23 cellular contexts compared by ENCODE assay signal in genomic region chr4:1045193-1045594, GRCh38. TPM values are rescaled to one million over a fixed set of nuclear protein-coding genes. Genes with fewer than 3 reads are reported as not detected.
DNase-seq lines count a peak whose midpoint lies in the region; ATAC-seq and TF ChIP-seq lines count a peak whose summit lies in the region.
"Had no signal": no experiment of that assay in that cellular context is flagged by ENCODE, and none has a peak within 500 bp of the region (broad histone marks: within the 10 kb centered on the region; RNA-seq: fewer than 3 reads in every experiment).

No MANE protein-coding gene starts in this region.

- H3K36me3 ChIP-seq in SK-N-SH (replicated peaks in 1 of 2; ENCODE audit: control insufficient read depth in 1 of 2, insufficient read depth in 2 of 2, low read length in 1 of 2) (no peaks in the 10 kb centered on the region), lower lobe of right lung (no peaks in the 10 kb centered on the region), skeletal muscle satellite cell (ENCODE audit: insufficient read depth, low read length) (no peaks in the 10 kb centered on the region)
- H3K36me3 ChIP-seq: neutrophil, upper lobe of left lung had no signal

- H3K27me3 Mint-ChIP-seq in progenitor cell of endocrine pancreas = peaks cover 27% of the 10 kb centered on the region

- H3K9me3 ChIP-seq in SK-N-SH (no peaks in the 10 kb centered on the region), lower lobe of right lung (no peaks in the 10 kb centered on the region), skeletal muscle satellite cell (replicated peaks; ENCODE audit: low read length) (no peaks in the 10 kb centered on the region)
- H3K9me3 ChIP-seq: neutrophil, upper lobe of left lung had no signal

- H3K27ac ChIP-seq in SK-N-SH (ENCODE audit: low read depth in 2 of 2, low read length in 1 of 2) (no peak overlapping the region), lower lobe of right lung (no peak overlapping the region)
- H3K27ac ChIP-seq: C4-2B, neutrophil, upper lobe of left lung had no signal

- H3K9ac ChIP-seq in SK-N-SH (no peak overlapping the region), skeletal muscle satellite cell (ENCODE audit: low read depth, low read length) (no peak overlapping the region)

- no peak overlapping the region for H3K4me3 ChIP-seq in SK-N-SH (ENCODE audit: low read depth in 2 of 2, low read length in 1 of 2)
- H3K4me3 ChIP-seq in lower lobe of right lung = no peak overlapping the region
- H3K4me3 ChIP-seq in skeletal muscle satellite cell (ENCODE audit: low read length) = peak overlapping the region; percentile 45
- H3K4me3 ChIP-seq: upper lobe of left lung had no signal

- H3K9me3 Mint-ChIP-seq in progenitor cell of endocrine pancreas (ENCODE audit: low read depth) = no peaks in the 10 kb centered on the region
- H3K9me3 Mint-ChIP-seq: activated B cell treated with CpG ODN at 0.5 μM for 24 hours, mesothelial cell of epicardium, T-cell had no signal

- no peak overlapping the region for H3K27ac Mint-ChIP-seq in progenitor cell of endocrine pancreas
- H3K27ac Mint-ChIP-seq: activated B cell treated with CpG ODN at 0.5 μM for 24 hours, mesothelial cell of epicardium, T-cell had no signal

- POLR2A ChIA-PET in SK-N-SH (lab: Yijun Ruan, JAX) = no interaction called here

- H3K4me2 ChIP-seq in SK-N-SH (peak overlapping the region; percentile 69; the same call in 1 of the 2 replicates), skeletal muscle satellite cell (ENCODE audit: low read length) (peak overlapping the region; percentile 43)

- H3K4me1 Mint-ChIP-seq in progenitor cell of endocrine pancreas (ENCODE audit: low read depth) = peaks cover 12% of the 10 kb centered on the region

- intact Hi-C loops in lower lobe of right lung (cut with DNase I) = no loop called here

- H4K20me1 ChIP-seq in SK-N-SH (ENCODE audit: insufficient read depth) = no peaks in the 10 kb centered on the region

- TF ChIP-seq CTCF in SK-N-SH (IDR thresholded peaks at IDR 0.05) (no peak), lower lobe of right lung (IDR thresholded peaks at IDR 0.05) (no peak), progenitor cell of endocrine pancreas (IDR thresholded peaks at IDR 0.05; ENCODE audit: unreplicated experiment) (no peak)

- peaks cover 20% of the 10 kb centered on the region for H3F3A ChIP-seq in SK-N-SH (replicated peaks; ENCODE audit: insufficient read depth)

- peaks cover 3 to 34% of the 10 kb centered on the region in 2 experiments; a peak in 3 of 4 replicates for H3K4me1 ChIP-seq in SK-N-SH (ENCODE audit: control insufficient read depth in 1 of 2, insufficient read depth in 2 of 2, low read depth in 1 of 2, low read length in 1 of 2)
- peaks cover 39% of the 10 kb centered on the region for H3K4me1 ChIP-seq in lower lobe of right lung
- peaks cover 64% of the 10 kb centered on the region for H3K4me1 ChIP-seq in skeletal muscle satellite cell (ENCODE audit: control insufficient read depth, insufficient read depth, low read length)

- no peak for ATAC-seq in SK-N-SH treated with all-trans-retinoic acid at 6 μM for 48 hours
- ATAC-seq in lower lobe of right lung = no peak
- ATAC-seq: T-cell had no signal

- peaks cover 20% of the 10 kb centered on the region; the same call in 1 of the 2 replicates for H3K27me3 ChIP-seq in SK-N-SH (ENCODE audit: insufficient read depth)
- H3K27me3 ChIP-seq in lower lobe of right lung (ENCODE audit: low read depth) = peaks cover 25% of the 10 kb centered on the region
- peaks cover 13% of the 10 kb centered on the region for H3K27me3 ChIP-seq in skeletal muscle satellite cell (ENCODE audit: control insufficient read depth, insufficient read depth, low read length)

- no peaks in the 10 kb centered on the region for H3K9me2 ChIP-seq in SK-N-SH

- no peaks in the 10 kb centered on the region for H3K79me2 ChIP-seq in SK-N-SH (ENCODE audit: insufficient read depth)

- TF ChIP-seq RAD21 in SK-N-SH (IDR thresholded peaks at IDR 0.05; ENCODE audit: low read length) = no peak

- 31% methylated on average over 12 of the region's 14 CpGs for WGBS in SK-N-SH (ENCODE audit: low lambda C conversion rate)

- DNase-seq in SK-N-SH = no peak
- peak; percentile 73 for DNase-seq in SW480 (ENCODE audit: low spot score)
- peak; percentile 40 for DNase-seq in lower lobe of right lung
- DNase-seq in NCI-H1930 (lab: John Stamatoyannopoulos, UW) = no peak
- no peak for DNase-seq in DMS 273 (lab: John Stamatoyannopoulos, UW; ENCODE audit: unreplicated experiment)
- no peak for DNase-seq in progenitor cell of endocrine pancreas (ENCODE audit: low spot score, unreplicated experiment)
- DNase-seq: 8988T; activated CD8-positive, alpha-beta memory T cell treated with anti-CD3 and anti-CD28 coated beads for 24 hours; activated effector memory CD4-positive, alpha-beta T cell treated with anti-CD3 and anti-CD28 coated beads, Interleukin-2, amount 50 U/mL, for 16 hours; dermis blood vessel endothelial cell; DMS79 treated with DMSO at 0.1 percent for 48 hours; KG1; NCI-H1105; NCI-H748 treated with DMSO at 0.1 percent for 48 hours; stimulated activated naive CD4-positive, alpha-beta T cell; T-cell had no signal

- H3K4me3 Mint-ChIP-seq in progenitor cell of endocrine pancreas (ENCODE audit: low read depth) = no peak overlapping the region
- H3K4me3 Mint-ChIP-seq: activated B cell treated with CpG ODN at 0.5 μM for 24 hours, mesothelial cell of epicardium, T-cell had no signal

- no peaks in the 10 kb centered on the region for H3K36me3 Mint-ChIP-seq in progenitor cell of endocrine pancreas (ENCODE audit: insufficient read depth)
- H3K36me3 Mint-ChIP-seq: mesothelial cell of epicardium, T-cell had no signal

- TF ChIP-seq EP300 in SK-N-SH (IDR thresholded peaks at IDR 0.05; ENCODE audit: borderline replicate concordance in 1 of 2, low read depth in 1 of 2, low read length in 1 of 2) = no peak

- CTCF ChIA-PET in SK-N-SH (lab: Yijun Ruan, JAX) = interaction anchor here (0.9 kb wide), 1 partner anchor 86 kb away, joined by 3 read pairs; no protein-coding TSS in a partner anchor

- no peak overlapping the region for H2AFZ ChIP-seq in SK-N-SH (ENCODE audit: low read depth)

TF ChIP-seq in SK-N-SH, 30 proteins besides CTCF, POLR2A, EP300 and RAD21:
- TF ChIP-seq FOXM1 (IDR thresholded peaks at IDR 0.05; ENCODE audit: low read depth) (no peak), GABPA (IDR thresholded peaks at IDR 0.05; ENCODE audit: low read depth) (no peak), USF1 (IDR thresholded peaks at IDR 0.05; ENCODE audit: borderline replicate concordance, low read depth) (no peak)

TF ChIP-seq in SK-N-SH treated with all-trans-retinoic acid at 6 μM for 48 hours, 23 proteins besides CTCF, POLR2A, EP300 and RAD21:
- TF ChIP-seq TCF4 (CRISPR knock-in tag; IDR thresholded peaks at IDR 0.05; ENCODE audit: borderline replicate concordance) (no peak), ZNF565 (CRISPR knock-in tag; conservative IDR thresholded peaks at IDR 0.05; ENCODE audit: low read depth) (no peak)

RNA-seq across cellular contexts. Expression of gene FGFRL1, which starts 33.8 kb away (rescaled TPM):
- 18.9 and 22.5 TPM in 2 replicates for polyA plus RNA-seq in SK-N-SH (2012; rRNA removed)
- 11.5 and 26.0 TPM in 2 replicates for polyA plus RNA-seq in SK-N-SH (2012; cell fraction: cytosol; rRNA removed)
- polyA plus RNA-seq in SK-N-SH (2012; cell fraction: nucleus; rRNA removed) = 32.3 and 42.1 TPM in 2 replicates
- total RNA-seq in lower lobe of right lung = 23.4 TPM
- 14.2 and 19.9 TPM in 2 replicates for total RNA-seq in skeletal muscle satellite cell (2012; rRNA removed)
- total RNA-seq in progenitor cell of endocrine pancreas = 121 and 126 TPM in 2 replicates

RNA-seq across cellular contexts. Expression of gene SLC26A1, which starts 52.0 kb away (rescaled TPM):
- 0.05 and 0.08 TPM in 2 replicates for polyA plus RNA-seq in SK-N-SH (2012; rRNA removed)
- polyA plus RNA-seq in SK-N-SH (2012; cell fraction: cytosol; rRNA removed) = 0.04 and 0.13 TPM in 2 replicates
- 0.48 and 0.63 TPM in 2 replicates for polyA plus RNA-seq in SK-N-SH (2012; cell fraction: nucleus; rRNA removed)
- total RNA-seq in lower lobe of right lung (1.0 TPM), progenitor cell of endocrine pancreas (2.6 and 3.3 TPM in 2 replicates)
- under 0.01 and 0.22 TPM in 2 replicates for total RNA-seq in skeletal muscle satellite cell (2012; rRNA removed)
- total RNA-seq: activated B cell treated with CpG ODN at 0.5 μM for 24 hours, dermis blood vessel endothelial cell had no signal

RNA-seq across cellular contexts. Expression of gene IDUA, which starts 58.4 kb away (rescaled TPM):
- 24.4 and 32.1 TPM in 2 replicates for polyA plus RNA-seq in SK-N-SH (2012; rRNA removed)
- polyA plus RNA-seq in SK-N-SH (2012; cell fraction: cytosol; rRNA removed) = 5.1 and 7.1 TPM in 2 replicates
- 333 and 514 TPM in 2 replicates for polyA plus RNA-seq in SK-N-SH (2012; cell fraction: nucleus; rRNA removed)
- total RNA-seq in lower lobe of right lung = 46.0 TPM
- total RNA-seq in skeletal muscle satellite cell (2012; rRNA removed) = 11.7 and 15.5 TPM in 2 replicates
- 79.4 and 87.0 TPM in 2 replicates for total RNA-seq in progenitor cell of endocrine pancreas

Comparison
In these comparisons a context has a peak if more than half of its experiments do, and no peak if none do; other contexts are left out.
1. DNase-seq: peak in SW480 (single experiment) and lower lobe of right lung (single experiment); none in SK-N-SH (single experiment), NCI-H1930 (0 of 2), DMS 273 (single experiment) and progenitor cell of endocrine pancreas (single experiment).